1 cellular context compared by ENCODE assay signal in genomic region chr6:26401389-26401986, GRCh38.
TF ChIP-seq lines count a peak whose summit lies in the region.

No MANE protein-coding gene starts in this region.

TF ChIP-seq in GM23338, 12 proteins besides CTCF, POLR2A, EP300 and RAD21 (continued from another document):
- TF ChIP-seq ZNF462 (CRISPR knock-in tag; IDR thresholded peaks at IDR 0.05) (no peak), ZNF114 (CRISPR knock-in tag; IDR thresholded peaks at IDR 0.05) (no peak), REST (IDR thresholded peaks at IDR 0.05; ENCODE audit: unreplicated experiment) (no peak), POLR2AphosphoS5 (IDR thresholded peaks at IDR 0.05; ENCODE audit: low read depth) (no peak), EZH2phosphoT487 (IDR thresholded peaks at IDR 0.05; ENCODE audit: unreplicated experiment) (no peak), ZNF331 (CRISPR knock-in tag; IDR thresholded peaks at IDR 0.05; ENCODE audit: low read depth) (no peak), STAT1 (IDR thresholded peaks at IDR 0.05; ENCODE audit: unreplicated experiment) (no peak)
